Comparison of ENCODE assay signal across 18 cellular contexts in the genomic region with DNA sequence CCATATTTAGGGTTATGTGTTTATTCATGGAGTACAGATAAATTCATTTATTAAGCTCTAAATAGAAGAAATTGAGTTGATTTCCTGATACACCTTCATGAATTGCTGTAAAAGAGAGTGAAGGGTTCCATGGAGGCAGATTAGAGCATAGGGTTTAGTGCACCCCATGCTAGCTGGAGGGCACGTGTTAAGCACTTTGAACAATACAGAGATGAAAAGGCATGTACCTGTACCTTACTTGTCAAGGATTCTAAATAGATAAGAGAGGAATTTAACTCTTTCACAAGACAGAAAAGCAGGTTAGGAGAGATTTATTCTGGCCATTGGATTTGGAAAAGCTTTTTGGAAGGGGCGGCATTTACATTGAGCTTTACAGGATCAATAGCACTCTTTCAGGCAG. TPM values are rescaled to one million over a fixed set of nuclear protein-coding genes. Genes with fewer than 3 reads are reported as not detected.
A peak's percentile ranks its signal among the peaks of the same experiment; 100 is the strongest.
DNase-seq lines count a peak whose midpoint lies in the region; ATAC-seq lines count a peak whose summit lies in the region.
"Had no signal": no experiment of that assay in that cellular context is flagged by ENCODE, and none has a peak within 500 bp of the region (broad histone marks: within the 10 kb centered on the region; RNA-seq: fewer than 3 reads in every experiment).

No MANE protein-coding gene starts in this region.

- no peaks in the 10 kb centered on the region for H3K36me3 ChIP-seq in Karpas-422 (ENCODE audit: insufficient read depth, low read length)
- H3K36me3 ChIP-seq: ascending aorta had no signal

- no peaks in the 10 kb centered on the region for H3K9me2 ChIP-seq in Karpas-422 (replicated peaks; ENCODE audit: insufficient read depth, low read length)

- peaks cover 42% of the 10 kb centered on the region for H4K20me1 ChIP-seq in Karpas-422 (ENCODE audit: insufficient read depth, low read depth, low read length)

- CTCF ChIA-PET in activated naive CD4-positive, alpha-beta T cell treated with anti-CD3 and anti-CD28 coated beads for 36 hours (lab: Charles Lee), result interaction anchor here (0.8 to 1.6 kb wide), 5 partner anchors 11 to 391 kb away, joined by 3 to 5 read pairs (median 3); a partner anchor contains a TSS
- CTCF ChIA-PET in T-cell (lab: Charles Lee), result interaction anchor here (0.5 to 2.1 kb wide), 7 partner anchors 12 to 66 kb away, joined by 3 to 9 read pairs (median 3); no protein-coding TSS in a partner anchor

- H3K79me2 ChIP-seq in Karpas-422 (ENCODE audit: low read length), result no peaks in the 10 kb centered on the region

- no peak overlapping the region for H3K4me3 Mint-ChIP-seq in activated naive CD4-positive, alpha-beta T cell treated with anti-CD3 and anti-CD28 coated beads for 36 hours
- no peak overlapping the region for H3K4me3 Mint-ChIP-seq in T-cell
- H3K4me3 Mint-ChIP-seq in effector memory CD8-positive, alpha-beta T cell, result no peak overlapping the region
- no peak overlapping the region for H3K4me3 Mint-ChIP-seq in stimulated activated naive B cell treated with anti-CD40 and anti-IgM and Interleukin-4, amounts not matched to agents 10 μg/mL and 1 μg/mL and 100 μg/mL, for 72 hours

- H2AFZ ChIP-seq in Karpas-422 (ENCODE audit: low read length), result no peak overlapping the region
- H2AFZ ChIP-seq: PC-9 had no signal

- intact Hi-C loops in activated naive CD4-positive, alpha-beta T cell treated with anti-CD3 and anti-CD28 coated beads for 36 hours (cut with micrococcal nuclease), result no loop called here

- H3K9me3 ChIP-seq in Karpas-422 (ENCODE audit: low read length), result no peaks in the 10 kb centered on the region
- H3K9me3 ChIP-seq: ascending aorta had no signal

- H3K4me1 Mint-ChIP-seq in activated naive CD4-positive, alpha-beta T cell treated with anti-CD3 and anti-CD28 coated beads for 36 hours (ENCODE audit: low read depth), result peaks cover 81% of the 10 kb centered on the region
- H3K4me1 Mint-ChIP-seq in T-cell, result peaks cover 74 to 84% (median 80%) of the 10 kb centered on the region in 3 donors
- peaks cover 31 to 63% of the 10 kb centered on the region in 2 donors for H3K4me1 Mint-ChIP-seq in effector memory CD8-positive, alpha-beta T cell (ENCODE audit: low read depth in 2 of 2)
- H3K4me1 Mint-ChIP-seq in stimulated activated naive B cell treated with anti-CD40 and anti-IgM and Interleukin-4, amounts not matched to agents 10 μg/mL and 1 μg/mL and 100 μg/mL, for 72 hours, result peaks cover 29 to 73% of the 10 kb centered on the region in 2 donors

- POLR2A ChIA-PET in T-cell (lab: Charles Lee), result interaction anchor here in 1 of 2 donors (0.6 to 0.7 kb wide), 3 partner anchors 9 to 75 kb away, joined by 3 to 4 read pairs (median 3); no protein-coding TSS in a partner anchor

- H3K9me3 Mint-ChIP-seq in activated naive CD4-positive, alpha-beta T cell treated with anti-CD3 and anti-CD28 coated beads for 36 hours, result no peaks in the 10 kb centered on the region
- no peaks in the 10 kb centered on the region for H3K9me3 Mint-ChIP-seq in T-cell
- H3K9me3 Mint-ChIP-seq in effector memory CD8-positive, alpha-beta T cell, result no peaks in the 10 kb centered on the region
- H3K9me3 Mint-ChIP-seq in stimulated activated naive B cell treated with anti-CD40 and anti-IgM and Interleukin-4, amounts not matched to agents 10 μg/mL and 1 μg/mL and 100 μg/mL, for 72 hours, result no peaks in the 10 kb centered on the region

- peak overlapping the region; percentile 83 for H3K27ac Mint-ChIP-seq in activated naive CD4-positive, alpha-beta T cell treated with anti-CD3 and anti-CD28 coated beads for 36 hours
- peak overlapping the region; percentile 20 to 68 for H3K27ac Mint-ChIP-seq in T-cell
- peak overlapping the region; percentile 33 to 64 for H3K27ac Mint-ChIP-seq in effector memory CD8-positive, alpha-beta T cell
- H3K27ac Mint-ChIP-seq in stimulated activated naive B cell treated with anti-CD40 and anti-IgM and Interleukin-4, amounts not matched to agents 10 μg/mL and 1 μg/mL and 100 μg/mL, for 72 hours, result peak overlapping the region; percentile 63

- DNase-seq in activated naive CD4-positive, alpha-beta T cell treated with anti-CD3 and anti-CD28 coated beads for 36 hours, result no peak
- DNase-seq in activated naive CD4-positive, alpha-beta T cell treated with anti-CD3 and anti-CD28 coated beads, Interleukin-2, amount 50 U/mL, for 16 hours, result no peak
- DNase-seq in T-cell (no peak), Karpas-422 (no peak)
- no peak for DNase-seq in effector memory CD8-positive, alpha-beta T cell
- DNase-seq in stimulated activated naive B cell treated with anti-CD40 and anti-IgM and Interleukin-4, amounts not matched to agents 10 μg/mL and 1 μg/mL and 100 μg/mL, for 72 hours, result no peak
- DNase-seq in activated effector memory CD4-positive, alpha-beta T cell treated with Interleukin-2 at 50 U/mL for 16 hours, result no peak
- DNase-seq in stimulated activated CD4-positive, alpha-beta T cell treated with anti-CD3 and anti-CD28 coated beads, Interleukin-1b, Interleukin-23, amount 100 ng/mL, for 48 hours, result no peak
- DNase-seq: activated CD4-positive, alpha-beta T cell treated with anti-CD3 and anti-CD28 coated beads, Interleukin-2, amount 50 U/mL, for 4 hours; H7; NCI-H1105; NCI-H2081; NCI-H446; PC-9; SHP77 treated with DMSO at 0.1 percent for 48 hours; stimulated activated naive CD4-positive, alpha-beta T cell treated with Interleukin-2 at 50 U/mL for 16 hours had no signal

- no peak overlapping the region for H3K9ac ChIP-seq in Karpas-422 (ENCODE audit: low read length)

- no peaks in the 10 kb centered on the region for H3K27me3 Mint-ChIP-seq in activated naive CD4-positive, alpha-beta T cell treated with anti-CD3 and anti-CD28 coated beads for 36 hours (ENCODE audit: low read depth)
- no peaks in the 10 kb centered on the region for H3K27me3 Mint-ChIP-seq in T-cell
- no peaks in the 10 kb centered on the region for H3K27me3 Mint-ChIP-seq in effector memory CD8-positive, alpha-beta T cell
- no peaks in the 10 kb centered on the region for H3K27me3 Mint-ChIP-seq in stimulated activated naive B cell treated with anti-CD40 and anti-IgM and Interleukin-4, amounts not matched to agents 10 μg/mL and 1 μg/mL and 100 μg/mL, for 72 hours

- no peaks in the 10 kb centered on the region for H3K27me3 ChIP-seq in Karpas-422 (ENCODE audit: low read length)
- H3K27me3 ChIP-seq: ascending aorta had no signal

- no peak for ATAC-seq in T-cell (replicated peaks in 1 of 4)
- no peak for ATAC-seq in effector memory CD8-positive, alpha-beta T cell (replicated peaks)
- no peak for ATAC-seq in stimulated activated naive B cell treated with anti-CD40 and anti-IgM and Interleukin-4, amounts not matched to agents 10 μg/mL and 1 μg/mL and 100 μg/mL, for 72 hours (replicated peaks)
- ATAC-seq: esophagus mucosa had no signal

- H3K36me3 Mint-ChIP-seq in activated naive CD4-positive, alpha-beta T cell treated with anti-CD3 and anti-CD28 coated beads for 36 hours (ENCODE audit: low read depth), result peaks cover 40% of the 10 kb centered on the region
- peaks cover 25% of the 10 kb centered on the region for H3K36me3 Mint-ChIP-seq in T-cell
- H3K36me3 Mint-ChIP-seq in effector memory CD8-positive, alpha-beta T cell (ENCODE audit: insufficient read depth), result peaks cover 14% of the 10 kb centered on the region
- peaks cover 12 to 47% of the 10 kb centered on the region in 2 donors for H3K36me3 Mint-ChIP-seq in stimulated activated naive B cell treated with anti-CD40 and anti-IgM and Interleukin-4, amounts not matched to agents 10 μg/mL and 1 μg/mL and 100 μg/mL, for 72 hours

- no peak overlapping the region for H3K4me3 ChIP-seq in Karpas-422 (ENCODE audit: low read length)
- H3K4me3 ChIP-seq: ascending aorta, PC-9 had no signal

- no peak overlapping the region for H3K4me2 ChIP-seq in Karpas-422 (ENCODE audit: low read depth, low read length, poor library complexity, severe bottlenecking)
- H3K4me2 ChIP-seq: PC-9 had no signal

- H3K27ac ChIP-seq in Karpas-422 (ENCODE audit: low read length), result no peak overlapping the region
- H3K27ac ChIP-seq: PC-9 had no signal

- peaks cover 14% of the 10 kb centered on the region; the same call in 1 of the 2 replicates for H3K4me1 ChIP-seq in Karpas-422 (ENCODE audit: low read length)

RNA-seq across cellular contexts. Expression of a gene that starts 23.3 kb away (rescaled TPM):
- 100 to 1,000 TPM; 141 to 142 TPM for total RNA-seq in activated naive CD4-positive, alpha-beta T cell treated with anti-CD3 and anti-CD28 coated beads for 36 hours
- total RNA-seq in T-cell, result 100 to 1,000 TPM; 128 to 145 (median 135) TPM
- total RNA-seq in Karpas-422 (2014; rRNA removed; shearing (Covaris generic); ENCODE audit: low replicate concordance), result 34.5 and 58.7 TPM in 2 replicates
